8 cellular contexts compared by ENCODE assay signal in genomic region chr3:33439421-33440327, GRCh38. TPM values are rescaled to one million over a fixed set of nuclear protein-coding genes. Genes with fewer than 3 reads are reported as not detected.
DNase-seq lines count a peak whose midpoint lies in the region; ATAC-seq and TF ChIP-seq lines count a peak whose summit lies in the region.

No MANE protein-coding gene starts in this region.

- H3K27me3 ChIP-seq in CD4-positive, alpha-beta T cell (ENCODE audit: control insufficient read depth, insufficient read depth, low read length), result no peaks in the 10 kb centered on the region
- H3K27me3 ChIP-seq in ascending aorta, result no peaks in the 10 kb centered on the region

- intact Hi-C loops in CD4-positive, alpha-beta T cell (cut with DNase I, micrococcal nuclease), result loop anchor here (5.0 to 10.0 kb wide), 5 partner anchors 278 to 752 kb away; partner anchors contain the start of genes CLASP2 (in 2 of the 2), CNOT10 (in 1 of the 2) and PDCD6IP (in 1 of the 2)
- intact Hi-C loops in ascending aorta (cut with DNase I), result loop anchor here (2.0 to 10.0 kb wide), 6 partner anchors 47 to 1905 kb away; partner anchors contain the start of genes CLASP2, CRTAP, GLB1 and GPD1L

- DNase-seq in CD4-positive, alpha-beta T cell, result peak; percentile 18 to 55 (median 31)
- peak in 31 of 34 experiments; percentile 8 to 42 (median 26) for DNase-seq in T-cell
- DNase-seq in ascending aorta (ENCODE audit: low spot score in 2 of 2), result peak; percentile 24 to 82
- DNase-seq in hypothalamus (lab: John Stamatoyannopoulos, UW), result peak in 44 of 51 donors; percentile 1 to 83 (median 54)
- no peak for DNase-seq in retinal pigment epithelial cell (ENCODE audit: low read depth)
- DNase-seq in OCI-M2 (lab: John Stamatoyannopoulos, UW; ENCODE audit: unreplicated experiment), result no peak

- ATAC-seq in CD4-positive, alpha-beta T cell (ENCODE audit: poor library complexity), result no peak
- ATAC-seq in GM19035 (IDR thresholded peaks at IDR 0.05; ENCODE audit: unreplicated experiment) (peak; percentile 24), HG03196 (IDR thresholded peaks at IDR 0.05; ENCODE audit: unreplicated experiment) (peak; percentile 23), T-cell (replicated peaks in 1 of 4) (peak in 2 of 4 experiments; percentile 9 to 13)

- peak overlapping the region; percentile 93 for H3K4me3 Mint-ChIP-seq in CD4-positive, alpha-beta T cell
- H3K4me3 Mint-ChIP-seq in T-cell, result peak overlapping the region; percentile 95 to 100 (median 99)

- H3K27me3 Mint-ChIP-seq in CD4-positive, alpha-beta T cell, result no peaks in the 10 kb centered on the region
- H3K27me3 Mint-ChIP-seq in T-cell, result no peaks in the 10 kb centered on the region

- no peaks in the 10 kb centered on the region for H3K36me3 ChIP-seq in ascending aorta

- peaks cover 57% of the 10 kb centered on the region for H3K4me1 Mint-ChIP-seq in CD4-positive, alpha-beta T cell (ENCODE audit: low read depth)
- H3K4me1 Mint-ChIP-seq in T-cell, result peaks cover 53 to 62% (median 54%) of the 10 kb centered on the region in 3 donors

- POLR2A ChIA-PET in CD4-positive, alpha-beta T cell (lab: Charles Lee), result interaction anchor here (0.9 to 1.9 kb wide), 18 partner anchors 9 to 1907 kb away, joined by 3 to 34 read pairs (median 5); partner anchors contain the start of genes CNOT10, CRTAP, PDCD6IP and STT3B
- POLR2A ChIA-PET in T-cell (lab: Charles Lee), result interaction anchor here in 1 of 2 donors (0.6 kb wide), 2 partner anchors 11 to 23 kb away, joined by 3 to 5 read pairs; no protein-coding TSS in a partner anchor

- H3K9me3 ChIP-seq in CD4-positive, alpha-beta T cell (ENCODE audit: control insufficient read depth, low read length), result no peaks in the 10 kb centered on the region
- no peaks in the 10 kb centered on the region for H3K9me3 ChIP-seq in ascending aorta

- H3K27ac ChIP-seq in CD4-positive, alpha-beta T cell (ENCODE audit: low read depth, low read length), result peak overlapping the region; percentile 96
- H3K27ac ChIP-seq in ascending aorta, result peak overlapping the region; percentile 97

- peaks cover 23% of the 10 kb centered on the region for H3K36me3 Mint-ChIP-seq in CD4-positive, alpha-beta T cell (ENCODE audit: low read depth)
- no peaks in the 10 kb centered on the region for H3K36me3 Mint-ChIP-seq in T-cell

- TF ChIP-seq CTCF in CD4-positive, alpha-beta T cell (IDR thresholded peaks at IDR 0.05), result no peak
- TF ChIP-seq CTCF in ascending aorta (IDR thresholded peaks at IDR 0.05), result peak in 1 of 3 experiments; percentile 54
- peak; percentile 18 for TF ChIP-seq CTCF in retinal pigment epithelial cell (conservative IDR thresholded peaks at IDR 0.05; ENCODE audit: low read depth, low read length)

- no peaks in the 10 kb centered on the region for H3K9me3 Mint-ChIP-seq in CD4-positive, alpha-beta T cell
- H3K9me3 Mint-ChIP-seq in T-cell, result no peaks in the 10 kb centered on the region

- H3K27ac Mint-ChIP-seq in CD4-positive, alpha-beta T cell, result peak overlapping the region; percentile 98
- peak overlapping the region; percentile 86 to 100 for H3K27ac Mint-ChIP-seq in T-cell

- H3K4me3 ChIP-seq in ascending aorta (peak overlapping the region; percentile 94 to 96), retinal pigment epithelial cell (ENCODE audit: low read length) (peak overlapping the region; percentile 76)

- CTCF ChIA-PET in CD4-positive, alpha-beta T cell (lab: Charles Lee), result no interaction called here
- CTCF ChIA-PET in T-cell (lab: Charles Lee), result interaction anchor here (1.0 to 1.4 kb wide), 3 partner anchors 8 to 347 kb away, joined by 3 to 5 read pairs (median 4); no protein-coding TSS in a partner anchor

- H3K4me1 ChIP-seq in ascending aorta, result peaks cover 8 to 20% of the 10 kb centered on the region in 2 donors

RNA-seq across cellular contexts. Expression of gene UBP1, which starts 0.5 kb away (rescaled TPM):
- total RNA-seq in CD4-positive, alpha-beta T cell, result 10 to 100 TPM; 59.5 to 61.6 TPM
- total RNA-seq in T-cell, result 100 to 1,000 TPM in 1 of 5 donors, 10 to 100 TPM in 4; 87.3 to 101 (median 91.4) TPM
- total RNA-seq in ascending aorta, result 55.8 TPM

Comparison
In these comparisons a context has a peak if more than half of its experiments do, and no peak if none do; other contexts are left out.
1. DNase-seq: peak in CD4-positive, alpha-beta T cell (10 of 10), T-cell (31 of 34), ascending aorta (2 of 2) and hypothalamus (44 of 51); none in retinal pigment epithelial cell (single experiment) and OCI-M2 (single experiment).